ENCODE assay signal across 28 cellular contexts in the genomic region with DNA sequence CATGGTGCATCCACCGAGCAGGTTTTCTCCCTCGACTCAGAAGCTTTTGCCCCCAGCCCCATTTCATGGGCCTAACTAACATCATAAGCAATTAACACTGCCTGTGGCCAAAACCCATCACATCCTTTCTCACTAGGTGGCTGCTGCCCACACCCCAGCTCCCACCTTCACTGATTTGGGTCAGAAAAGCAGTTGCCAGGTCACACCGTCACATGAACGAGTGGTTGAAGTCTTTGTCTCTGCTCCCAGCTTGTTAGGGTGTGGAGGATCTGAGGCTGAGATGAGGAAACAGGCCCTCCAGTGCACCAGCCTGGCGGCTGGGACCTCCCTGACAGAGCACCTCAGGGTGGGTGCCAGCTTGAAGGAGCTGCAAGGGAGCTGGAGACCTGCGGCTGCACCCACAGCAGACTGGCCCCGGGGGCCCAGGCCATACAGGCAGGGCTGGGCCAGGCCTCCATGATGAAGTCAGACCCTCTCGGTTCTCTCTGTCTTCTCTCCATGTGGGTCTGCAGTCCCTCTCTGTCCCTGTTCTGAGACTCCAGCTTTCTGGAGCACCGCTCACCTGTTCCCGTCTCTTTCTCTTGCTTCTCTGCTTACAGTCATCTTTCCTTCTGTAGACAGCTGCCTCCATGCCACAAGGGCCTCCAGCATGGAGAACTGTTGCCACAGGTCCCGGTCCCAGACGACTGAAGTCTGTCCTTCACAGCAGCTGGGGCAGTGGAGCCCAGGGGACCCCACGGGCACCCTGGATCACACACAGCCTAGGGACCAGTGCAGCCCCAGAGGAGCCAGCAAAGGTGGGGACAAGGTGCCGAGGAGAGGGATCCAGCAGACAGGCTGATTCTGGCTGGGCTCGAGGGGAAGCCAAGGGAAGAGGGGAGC. TPM values are rescaled to one million over a fixed set of nuclear protein-coding genes. Genes with fewer than 3 reads are reported as not detected.
DNase-seq lines count a peak whose midpoint lies in the region; ATAC-seq and TF ChIP-seq lines count a peak whose summit lies in the region.
"Had no signal": no experiment of that assay in that cellular context is flagged by ENCODE, and none has a peak within 500 bp of the region (broad histone marks: within the 10 kb centered on the region; RNA-seq: fewer than 3 reads in every experiment).

No MANE protein-coding gene starts in this region.

- no peak for TF ChIP-seq POLR2A in gastroesophageal sphincter (IDR thresholded peaks at IDR 0.05)

- no peak overlapping the region for H3K27ac Mint-ChIP-seq in chondrocyte (ENCODE audit: unreplicated experiment)
- H3K27ac Mint-ChIP-seq in nephron progenitor cell = peak overlapping the region; percentile 8
- H3K27ac Mint-ChIP-seq: activated T-helper 2 cell treated with anti-CD3 and anti-CD28 coated beads, Interferon-gamma antibody, Interleukin-2, Interleukin-4, amounts not matched to agents 10 μg/mL and 5 μg/mL and 100 μg/mL, durations not matched to agents 14 hours and 24 hours and 36 hours; CD4-positive, alpha-beta T cell had no signal

- H3K27me3 ChIP-seq in tibial artery = peaks cover 0 to 5% of the 10 kb centered on the region in 2 donors
- H3K27me3 ChIP-seq in gastroesophageal sphincter = no peaks in the 10 kb centered on the region
- H3K27me3 ChIP-seq: brain microvascular endothelial cell, thyroid gland had no signal

- H3K36me3 ChIP-seq in tibial artery (no peaks in the 10 kb centered on the region), gastroesophageal sphincter (no peaks in the 10 kb centered on the region)
- H3K36me3 ChIP-seq: brain microvascular endothelial cell, thyroid gland had no signal

- 81% methylated on average over 6 of the region's 15 CpGs; no CpG with 5 or more reads in 1 of the 2 donors for WGBS in gastroesophageal sphincter (ENCODE audit: low coverage in 1 of 2), 2 donors

- H3K4me3 Mint-ChIP-seq in chondrocyte (ENCODE audit: unreplicated experiment) (no peak overlapping the region), nephron progenitor cell (no peak overlapping the region)
- H3K4me3 Mint-ChIP-seq: CD4-positive, alpha-beta T cell had no signal

- H3K4me1 ChIP-seq in tibial artery (peaks cover 11 to 28% (median 23%) of the 10 kb centered on the region in 4 donors), gastroesophageal sphincter (peaks cover 10 to 52% (median 27%) of the 10 kb centered on the region in 3 donors)
- H3K4me1 ChIP-seq: foreskin keratinocyte had no signal

- H3K9me3 Mint-ChIP-seq in chondrocyte (ENCODE audit: low read depth) (no peaks in the 10 kb centered on the region), nephron progenitor cell (peaks cover 12% of the 10 kb centered on the region)
- H3K9me3 Mint-ChIP-seq: activated T-helper 2 cell treated with anti-CD3 and anti-CD28 coated beads, Interferon-gamma antibody, Interleukin-2, Interleukin-4, amounts not matched to agents 10 μg/mL and 5 μg/mL and 100 μg/mL, durations not matched to agents 14 hours and 24 hours and 36 hours; CD4-positive, alpha-beta T cell had no signal

- H3K27me3 Mint-ChIP-seq in chondrocyte (ENCODE audit: low read depth) = peaks cover 9% of the 10 kb centered on the region
- H3K27me3 Mint-ChIP-seq in nephron progenitor cell (ENCODE audit: low read depth, poor library complexity) = peaks cover 34% of the 10 kb centered on the region

- TF ChIP-seq CTCF in chondrocyte (IDR thresholded peaks at IDR 0.05) (no peak), nephron progenitor cell (IDR thresholded peaks at IDR 0.05) (no peak), tibial artery (IDR thresholded peaks at IDR 0.05) (no peak), gastroesophageal sphincter (IDR thresholded peaks at IDR 0.05) (no peak)

- H3K4me3 ChIP-seq in tibial artery (no peak overlapping the region), gastroesophageal sphincter (no peak overlapping the region)
- H3K4me3 ChIP-seq: lung, mucosa of descending colon, thyroid gland had no signal

- peak; percentile 23 for DNase-seq in activated CD4-positive, CD25-positive, alpha-beta regulatory T cell treated with anti-CD3 and anti-CD28 coated beads, Interleukin-2, amount 50 U/mL, for 72 hours
- DNase-seq in chondrocyte (ENCODE audit: low spot score) (peak; percentile 75), nephron progenitor cell (no peak), tibial artery (peak; percentile 10 to 51), NCI-H1436 (lab: John Stamatoyannopoulos, UW) (no peak), occipital lobe (lab: John Stamatoyannopoulos, UW) (no peak)
- DNase-seq: 8988T; activated CD8-positive, alpha-beta memory T cell treated with anti-CD3 and anti-CD28 coated beads, Interleukin-2, amount 50 U/mL, for 4 hours; brain microvascular endothelial cell; CD4-positive, alpha-beta T cell; effector memory CD4-positive, alpha-beta T cell; EL; foreskin keratinocyte; NCI-H1694 treated with DMSO at 0.1 percent for 48 hours; NCI-H2171 treated with DMSO at 0.1 percent for 48 hours; NCI-H526; retina; stimulated activated CD4-positive, alpha-beta T cell treated with anti-CD3 and anti-CD28 coated beads, Interleukin-12 subunit alpha, Interleukin-12 subunit beta, amount 100 ng/mL, for 4 hours; stimulated activated CD4-positive, alpha-beta T cell treated with anti-CD3 and anti-CD28 coated beads, Interleukin-4, amount 100 ng/mL, for 24 hours; stimulated activated naive CD4-positive, alpha-beta T cell treated with Interleukin-2 at 50 U/mL for 16 hours; thyroid gland had no signal

- H3K27ac ChIP-seq in tibial artery (no peak overlapping the region), gastroesophageal sphincter (peak overlapping the region in 1 of 4 donors; percentile 0)
- H3K27ac ChIP-seq: brain microvascular endothelial cell, foreskin keratinocyte, HL-60, thyroid gland had no signal

- H3K9me3 ChIP-seq in tibial artery (no peaks in the 10 kb centered on the region), gastroesophageal sphincter (no peaks in the 10 kb centered on the region)
- H3K9me3 ChIP-seq: mucosa of descending colon, thyroid gland had no signal

- H3K36me3 Mint-ChIP-seq in chondrocyte (ENCODE audit: low read depth) = no peaks in the 10 kb centered on the region
- H3K36me3 Mint-ChIP-seq in nephron progenitor cell (ENCODE audit: low read depth) = peaks cover 3% of the 10 kb centered on the region

- intact Hi-C loops in tibial artery (cut with DNase I; ENCODE audit: low total_unique reads) = no loop called here

- TF ChIP-seq EP300 in gastroesophageal sphincter (IDR thresholded peaks at IDR 0.05) = no peak

- ATAC-seq in activated CD4-positive, CD25-positive, alpha-beta regulatory T cell treated with anti-CD3 and anti-CD28 coated beads, Interleukin-2, amount 50 U/mL, for 24 hours = no peak
- ATAC-seq in gastroesophageal sphincter = no peak
- ATAC-seq: foreskin keratinocyte, mucosa of descending colon, Panc1 had no signal

- peaks cover 32% of the 10 kb centered on the region for H3K4me1 Mint-ChIP-seq in chondrocyte (ENCODE audit: low read depth)
- H3K4me1 Mint-ChIP-seq in nephron progenitor cell = peaks cover 31% of the 10 kb centered on the region

RNA-seq across cellular contexts. Expression of a gene that starts 13.8 kb away (rescaled TPM):
- total RNA-seq in chondrocyte = 29.5 to 40.6 TPM (median 40.1 TPM) in 3 replicates
- total RNA-seq in gastroesophageal sphincter = 100 to 1,000 TPM; 111 to 288 (median 215) TPM
- total RNA-seq in occipital lobe = 29.3 TPM

Comparison
In these comparisons a context has a peak if more than half of its experiments do, and no peak if none do; other contexts are left out.
1. DNase-seq: peak in activated CD4-positive, CD25-positive, alpha-beta regulatory T cell treated with anti-CD3 and anti-CD28 coated beads, Interleukin-2, amount 50 U/mL, for 72 hours (single experiment), chondrocyte (single experiment) and tibial artery (2 of 2); none in nephron progenitor cell (single experiment), NCI-H1436 (single experiment) and occipital lobe (single experiment).